Comparison of ENCODE assay signal across 1 cellular context in genomic region chr3:180102604-180103003, GRCh38.
A peak's percentile ranks its signal among the peaks of the same experiment; 100 is the strongest.
TF ChIP-seq lines count a peak whose summit lies in the region.

No MANE protein-coding gene starts in this region.

TF ChIP-seq in HepG2, 621 proteins besides CTCF, POLR2A, EP300 and RAD21 (continued from another document):
- TF ChIP-seq TMF1 (CRISPR knock-in tag; IDR thresholded peaks at IDR 0.05; ENCODE audit: low read depth) (no peak), MIXL1 (CRISPR knock-in tag; IDR thresholded peaks at IDR 0.05) (no peak), USF2 (IDR thresholded peaks at IDR 0.05; ENCODE audit: low read depth, low read length) (no peak), USF2 (CRISPR knock-in tag; IDR thresholded peaks at IDR 0.05; ENCODE audit: borderline replicate concordance) (no peak), MXD3 (CRISPR knock-in tag; IDR thresholded peaks at IDR 0.05) (no peak), CEBPB (IDR thresholded peaks at IDR 0.05; ENCODE audit: borderline replicate concordance, low read depth, low read length) (0 out of 2 replicates have a peak, but pooled peaks have one; percentile 6), FOXA1 (IDR thresholded peaks at IDR 0.05) (no peak), FOXA1 (CRISPR knock-in tag; IDR thresholded peaks at IDR 0.05) (no peak)
- TF ChIP-seq, protein P1, sequence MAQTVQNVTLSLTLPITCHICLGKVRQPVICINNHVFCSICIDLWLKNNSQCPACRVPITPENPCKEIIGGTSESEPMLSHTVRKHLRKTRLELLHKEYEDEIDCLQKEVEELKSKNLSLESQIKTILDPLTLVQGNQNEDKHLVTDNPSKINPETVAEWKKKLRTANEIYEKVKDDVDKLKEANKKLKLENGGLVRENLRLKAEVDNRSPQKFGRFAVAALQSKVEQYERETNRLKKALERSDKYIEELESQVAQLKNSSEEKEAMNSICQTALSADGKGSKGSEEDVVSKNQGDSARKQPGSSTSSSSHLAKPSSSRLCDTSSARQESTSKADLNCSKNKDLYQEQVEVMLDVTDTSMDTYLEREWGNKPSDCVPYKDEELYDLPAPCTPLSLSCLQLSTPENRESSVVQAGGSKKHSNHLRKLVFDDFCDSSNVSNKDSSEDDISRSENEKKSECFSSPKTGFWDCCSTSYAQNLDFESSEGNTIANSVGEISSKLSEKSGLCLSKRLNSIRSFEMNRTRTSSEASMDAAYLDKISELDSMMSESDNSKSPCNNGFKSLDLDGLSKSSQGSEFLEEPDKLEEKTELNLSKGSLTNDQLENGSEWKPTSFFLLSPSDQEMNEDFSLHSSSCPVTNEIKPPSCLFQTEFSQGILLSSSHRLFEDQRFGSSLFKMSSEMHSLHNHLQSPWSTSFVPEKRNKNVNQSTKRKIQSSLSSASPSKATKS (CRISPR knock-in tag; IDR thresholded peaks at IDR 0.05), result no peak
